Comparison of ENCODE assay signal across 16 cellular contexts in the genomic region with DNA sequence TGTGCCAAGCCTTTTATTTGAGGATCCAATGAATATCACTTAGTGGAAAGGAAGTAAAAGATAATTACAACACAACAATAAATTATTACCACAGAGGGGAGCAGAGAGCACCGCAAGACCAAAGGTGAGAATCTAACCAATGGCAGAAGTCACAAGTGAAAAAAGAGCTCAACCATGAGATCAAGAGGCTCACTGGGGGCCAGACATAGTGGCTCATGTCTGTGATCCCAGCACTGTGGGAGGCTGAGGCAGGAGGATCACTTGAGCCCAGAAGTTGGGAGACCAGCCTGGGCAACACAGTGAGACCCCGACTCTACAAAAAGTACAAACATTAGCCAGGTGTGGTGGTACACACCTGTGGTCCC. TPM values are rescaled to one million over a fixed set of nuclear protein-coding genes. Genes with fewer than 3 reads are reported as not detected.
DNase-seq lines count a peak whose midpoint lies in the region; ATAC-seq and TF ChIP-seq lines count a peak whose summit lies in the region.
"Had no signal": no experiment of that assay in that cellular context is flagged by ENCODE, and none has a peak within 500 bp of the region (broad histone marks: within the 10 kb centered on the region; RNA-seq: fewer than 3 reads in every experiment).

No MANE protein-coding gene starts in this region.

- peak overlapping the region; percentile 71 for H3K27ac Mint-ChIP-seq in glutamatergic neuron (ENCODE audit: unreplicated experiment)

- intact Hi-C loops in spleen (cut with DNase I; ENCODE audit: low total_unique reads), result no loop called here

- CTCF ChIA-PET in RWPE1 (lab: Yijun Ruan, JAX), result interaction anchor here (0.6 to 0.8 kb wide), 2 partner anchors 11 to 36 kb away, joined by 3 read pairs; no protein-coding TSS in a partner anchor

- no peaks in the 10 kb centered on the region for H3K9me3 ChIP-seq in spleen

- H3K4me3 Mint-ChIP-seq in activated T-cell treated with anti-CD3 and anti-CD28 coated beads, Interleukin-2, amount 50 U/mL, for 4 hours, result peak overlapping the region; percentile 6
- H3K4me3 Mint-ChIP-seq in glutamatergic neuron (ENCODE audit: unreplicated experiment), result peak overlapping the region; percentile 75

- no peak for DNase-seq in activated T-cell treated with anti-CD3 and anti-CD28 coated beads, Interleukin-2, amount 50 U/mL, for 4 hours
- DNase-seq in activated T-cell treated with anti-CD3 and anti-CD28 coated beads for 4 hours, result no peak
- DNase-seq in RWPE1 (ENCODE audit: low spot score), result no peak
- DNase-seq in glutamatergic neuron, result no peak
- DNase-seq in spleen, result peak; percentile 25
- DNase-seq in brain microvascular endothelial cell, result no peak
- no peak for DNase-seq in COR-L47 (lab: John Stamatoyannopoulos, UW)
- DNase-seq in ecto neural progenitor cell (ENCODE audit: low spot score), result no peak
- DNase-seq: DMS79 treated with DMSO at 0.1 percent for 48 hours, hypothalamus, left ventricle myocardium superior, NCI-H1694, NCI-H526 treated with DMSO at 0.1 percent for 48 hours, RPMI8226 had no signal

- peaks cover 39 to 99% (median 90%) of the 10 kb centered on the region in 6 donors for H3K4me1 ChIP-seq in spleen

- TF ChIP-seq POLR2A in spleen (IDR thresholded peaks at IDR 0.05), result no peak

- no peak for TF ChIP-seq CTCF in RWPE1 (conservative IDR thresholded peaks at IDR 0.05; ENCODE audit: low read depth)
- no peak for TF ChIP-seq CTCF in glutamatergic neuron (IDR thresholded peaks at IDR 0.05; ENCODE audit: partially characterized antibody, unreplicated experiment)
- no peak for TF ChIP-seq CTCF in spleen (IDR thresholded peaks at IDR 0.05 in 8 of 11, conservative IDR thresholded peaks at IDR 0.05 in 3 of 11)
- TF ChIP-seq CTCF in brain microvascular endothelial cell (IDR thresholded peaks at IDR 0.05; ENCODE audit: low read depth, low read length, missing control alignments), result no peak

- H3K27ac ChIP-seq in RWPE1, result peak overlapping the region; percentile 66
- peak overlapping the region in 2 of 8 donors; percentile 5 to 59 for H3K27ac ChIP-seq in spleen
- H3K27ac ChIP-seq in brain microvascular endothelial cell, result no peak overlapping the region
- H3K27ac ChIP-seq: coronary artery, KMS-11 had no signal

- H3K9me3 Mint-ChIP-seq in activated T-cell treated with anti-CD3 and anti-CD28 coated beads, Interleukin-2, amount 50 U/mL, for 4 hours, result no peaks in the 10 kb centered on the region
- H3K9me3 Mint-ChIP-seq in glutamatergic neuron (ENCODE audit: unreplicated experiment), result peaks cover 12% of the 10 kb centered on the region

- no peaks in the 10 kb centered on the region for H3K27me3 ChIP-seq in spleen (replicated peaks in 1 of 7)
- H3K27me3 ChIP-seq in brain microvascular endothelial cell (replicated peaks), result no peaks in the 10 kb centered on the region

- peaks cover 0 to 12% (median 0%) of the 10 kb centered on the region in 6 donors for H3K36me3 ChIP-seq in spleen
- peaks cover 1% of the 10 kb centered on the region for H3K36me3 ChIP-seq in brain microvascular endothelial cell (replicated peaks)

- no peaks in the 10 kb centered on the region for H3K27me3 Mint-ChIP-seq in activated T-cell treated with anti-CD3 and anti-CD28 coated beads, Interleukin-2, amount 50 U/mL, for 4 hours (ENCODE audit: low read depth)
- H3K27me3 Mint-ChIP-seq in glutamatergic neuron (ENCODE audit: unreplicated experiment), result no peaks in the 10 kb centered on the region

- in situ Hi-C loops in brain microvascular endothelial cell (cut with HindIII; ENCODE audit: low pct_ligation_motif_present, low sequenced_read_pairs), result no loop called here

- peaks cover 83% of the 10 kb centered on the region for H3K4me1 Mint-ChIP-seq in activated T-cell treated with anti-CD3 and anti-CD28 coated beads, Interleukin-2, amount 50 U/mL, for 4 hours (ENCODE audit: low read depth)
- H3K4me1 Mint-ChIP-seq in glutamatergic neuron (ENCODE audit: low read depth, unreplicated experiment), result peaks cover 48% of the 10 kb centered on the region

- H3K4me3 ChIP-seq in spleen, result no peak overlapping the region
- H3K4me3 ChIP-seq in brain microvascular endothelial cell (ENCODE audit: low read depth, low read length), result no peak overlapping the region
- H3K4me3 ChIP-seq: coronary artery had no signal

- POLR2A ChIA-PET in RWPE1 (lab: Yijun Ruan, JAX; ENCODE audit: low non-redundant PET), result no interaction called here

- peaks cover 7% of the 10 kb centered on the region for H3K36me3 Mint-ChIP-seq in activated T-cell treated with anti-CD3 and anti-CD28 coated beads, Interleukin-2, amount 50 U/mL, for 4 hours (ENCODE audit: insufficient read depth)
- no peaks in the 10 kb centered on the region for H3K36me3 Mint-ChIP-seq in glutamatergic neuron (ENCODE audit: unreplicated experiment)

- ATAC-seq in activated T-cell treated with anti-CD3 and anti-CD28 coated beads, Interleukin-2, amount 50 U/mL, for 4 hours, result no peak
- ATAC-seq: left ventricle myocardium superior had no signal

- 59 to 85% (median 76%) methylated on average over 2 of the region's 2 CpGs for WGBS in spleen, 5 donors

RNA-seq across cellular contexts. Expression of gene ANKRD11, which starts 17.7 kb away (rescaled TPM):
- 100 to 1,000 TPM; 153 to 181 (median 162) TPM for total RNA-seq in activated T-cell treated with anti-CD3 and anti-CD28 coated beads, Interleukin-2, amount 50 U/mL, for 4 hours
- total RNA-seq in glutamatergic neuron (ENCODE audit: unreplicated experiment) (367 TPM), spleen (100 to 1,000 TPM; 105 to 203 (median 136) TPM)
- polyA plus RNA-seq in spleen, result 10 to 100 TPM; 29.0 to 60.0 (median 37.8) TPM

RNA-seq across cellular contexts. Expression of gene SPG7, which starts 35.5 kb away (rescaled TPM):
- 10 to 100 TPM; 76.1 to 88.4 (median 78.5) TPM for total RNA-seq in activated T-cell treated with anti-CD3 and anti-CD28 coated beads, Interleukin-2, amount 50 U/mL, for 4 hours
- total RNA-seq in glutamatergic neuron (ENCODE audit: unreplicated experiment) (166 TPM), spleen (100 to 1,000 TPM in 6 of 7 donors, 10 to 100 TPM in 1; 90.4 to 260 (median 153) TPM)
- 100 to 1,000 TPM in 2 of 3 donors, 10 to 100 TPM in 1; 64.5 to 189 (median 135) TPM for polyA plus RNA-seq in spleen
